Comparison of ENCODE assay signal across 18 cellular contexts in genomic region chr12:77120695-77121094, GRCh38. TPM values are rescaled to one million over a fixed set of nuclear protein-coding genes. Genes with fewer than 3 reads are reported as not detected.
A peak's percentile ranks its signal among the peaks of the same experiment; 100 is the strongest.
DNase-seq lines count a peak whose midpoint lies in the region; ATAC-seq and TF ChIP-seq lines count a peak whose summit lies in the region.
"Had no signal": no experiment of that assay in that cellular context is flagged by ENCODE, and none has a peak within 500 bp of the region (broad histone marks: within the 10 kb centered on the region; RNA-seq: fewer than 3 reads in every experiment).

No MANE protein-coding gene starts in this region.

- ATAC-seq in activated CD8-positive, alpha-beta T cell treated with anti-CD3 and anti-CD28 coated beads for 36 hours, result no peak
- ATAC-seq in HG02970 (IDR thresholded peaks at IDR 0.05; ENCODE audit: low FRiP score, unreplicated experiment), result no peak
- ATAC-seq in GM19023 (IDR thresholded peaks at IDR 0.05; ENCODE audit: unreplicated experiment), result no peak

- peak; percentile 58 for DNase-seq in Daoy (ENCODE audit: low read depth)
- peak; percentile 61 for DNase-seq in NCI-H446 treated with DMSO at 0.1 percent for 48 hours (lab: John Stamatoyannopoulos, UW)
- DNase-seq in cardiac fibroblast (ENCODE audit: low read depth in 2 of 2), result peak; percentile 63 to 88
- DNase-seq in iris pigment epithelial cell (ENCODE audit: low read depth), result peak; percentile 75
- DNase-seq in activated CD8-positive, alpha-beta T cell treated with anti-CD3 and anti-CD28 coated beads for 36 hours, result no peak
- no peak for DNase-seq in activated naive CD4-positive, alpha-beta T cell treated with Interleukin-2 at 50 U/mL for 16 hours
- DNase-seq: activated CD4-positive, alpha-beta T cell treated with anti-CD3 and anti-CD28 coated beads for 48 hours; AML-193; islet precursor cell; Karpas-422; midbrain; NCI-H2029; NCI-H774; occipital lobe; SHP77; T1000 had no signal

- POLR2A ChIA-PET in activated CD8-positive, alpha-beta T cell treated with anti-CD3 and anti-CD28 coated beads for 36 hours (lab: Charles Lee), result no interaction called here

- no peaks in the 10 kb centered on the region for H3K9me3 Mint-ChIP-seq in activated CD8-positive, alpha-beta T cell treated with anti-CD3 and anti-CD28 coated beads for 36 hours

- no peak overlapping the region for H3K4me3 Mint-ChIP-seq in activated CD8-positive, alpha-beta T cell treated with anti-CD3 and anti-CD28 coated beads for 36 hours

- H3K36me3 Mint-ChIP-seq in activated CD8-positive, alpha-beta T cell treated with anti-CD3 and anti-CD28 coated beads for 36 hours (ENCODE audit: low read depth), result no peaks in the 10 kb centered on the region

- CTCF ChIA-PET in activated CD8-positive, alpha-beta T cell treated with anti-CD3 and anti-CD28 coated beads for 36 hours (lab: Charles Lee), result interaction anchor here (1.5 kb wide), 1 partner anchor 110 kb away, joined by 4 read pairs; no protein-coding TSS in a partner anchor

- H3K4me3 ChIP-seq in cardiac fibroblast (replicated peaks in 1 of 2; ENCODE audit: low read depth in 2 of 2, low read length in 2 of 2), result no peak overlapping the region

- H3K4me1 Mint-ChIP-seq in activated CD8-positive, alpha-beta T cell treated with anti-CD3 and anti-CD28 coated beads for 36 hours (ENCODE audit: low read depth), result no peaks in the 10 kb centered on the region

- TF ChIP-seq CTCF in cardiac fibroblast (IDR thresholded peaks at IDR 0.05; ENCODE audit: low read depth, low read length), result no peak
- no peak for TF ChIP-seq CTCF in activated CD8-positive, alpha-beta T cell treated with anti-CD3 and anti-CD28 coated beads for 36 hours (IDR thresholded peaks at IDR 0.05)

- intact Hi-C loops in activated CD8-positive, alpha-beta T cell treated with anti-CD3 and anti-CD28 coated beads for 36 hours (cut with micrococcal nuclease), result no loop called here

- no peak overlapping the region for H3K27ac Mint-ChIP-seq in activated CD8-positive, alpha-beta T cell treated with anti-CD3 and anti-CD28 coated beads for 36 hours

- H3K27me3 Mint-ChIP-seq in activated CD8-positive, alpha-beta T cell treated with anti-CD3 and anti-CD28 coated beads for 36 hours, result peaks cover 9% of the 10 kb centered on the region

RNA-seq across cellular contexts. Expression of gene E2F7, which starts 55.3 kb away (rescaled TPM):
- total RNA-seq in Daoy (2014; rRNA removed; shearing (Covaris generic)), result 16.6 and 19.9 TPM in 2 replicates
- 1 to 10 TPM; 3.0 to 5.3 TPM for total RNA-seq in activated CD8-positive, alpha-beta T cell treated with anti-CD3 and anti-CD28 coated beads for 36 hours

Comparison
In these comparisons a context has a peak if more than half of its experiments do, and no peak if none do; other contexts are left out.
1. DNase-seq: peak in Daoy (single experiment), NCI-H446 treated with DMSO at 0.1 percent for 48 hours (single experiment), cardiac fibroblast (2 of 2) and iris pigment epithelial cell (single experiment); none in activated CD8-positive, alpha-beta T cell treated with anti-CD3 and anti-CD28 coated beads for 36 hours (single experiment) and activated naive CD4-positive, alpha-beta T cell treated with Interleukin-2 at 50 U/mL for 16 hours (single experiment).